In the genomic region with DNA sequence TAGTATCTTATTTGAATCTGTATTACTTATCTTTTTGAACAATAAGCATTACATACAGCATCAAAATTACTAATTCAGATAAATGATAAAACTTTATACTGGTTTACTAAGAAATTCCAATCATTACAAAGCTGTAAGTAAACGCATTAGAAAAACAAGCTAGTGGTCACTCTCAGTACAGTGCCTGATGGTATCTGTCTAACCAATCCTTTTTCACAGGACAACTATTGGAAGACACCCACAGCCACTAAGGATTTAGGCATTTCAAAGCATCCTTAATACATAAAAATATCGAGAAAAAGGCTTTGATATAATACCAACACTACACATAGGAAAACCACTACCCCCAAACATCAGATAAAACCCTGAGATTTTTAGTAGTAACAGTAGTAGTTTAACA, we compare ENCODE assay signal across 10 cellular contexts. TPM values are rescaled to one million over a fixed set of nuclear protein-coding genes. Genes with fewer than 3 reads are reported as not detected.
DNase-seq lines count a peak whose midpoint lies in the region; ATAC-seq and TF ChIP-seq lines count a peak whose summit lies in the region.
"Had no signal": no experiment of that assay in that cellular context is flagged by ENCODE, and none has a peak within 500 bp of the region (broad histone marks: within the 10 kb centered on the region; RNA-seq: fewer than 3 reads in every experiment).

No MANE protein-coding gene starts in this region.

- H3K9ac ChIP-seq in HUES48 (ENCODE audit: low read depth, low read length) (no peak overlapping the region), mucosa of rectum (ENCODE audit: low read depth in 1 of 2, low read length in 2 of 2) (peak overlapping the region; percentile 100)

- H3K4me1 ChIP-seq in HUES48 (ENCODE audit: control insufficient read depth, insufficient read depth, low read length) (peaks cover 20% of the 10 kb centered on the region), breast epithelium (peaks cover 0 to 15% of the 10 kb centered on the region in 2 donors), mucosa of rectum (ENCODE audit: control insufficient read depth in 2 of 2, insufficient read depth in 2 of 2, low read length in 2 of 2) (peaks cover 19 to 20% of the 10 kb centered on the region in 2 donors)

- H3K27ac ChIP-seq in AG04450 (ENCODE audit: low read depth, low read length), result no peak overlapping the region
- no peak overlapping the region for H3K27ac ChIP-seq in HUES48 (ENCODE audit: low read depth, low read length)
- H3K27ac ChIP-seq in breast epithelium, result peak overlapping the region in 1 of 2 donors; percentile 5
- peak overlapping the region; percentile 100 for H3K27ac ChIP-seq in mucosa of rectum (ENCODE audit: low read depth in 2 of 2, low read length in 2 of 2)

- TF ChIP-seq POLR2A in breast epithelium (IDR thresholded peaks at IDR 0.05), result no peak

- intact Hi-C loops in breast epithelium (cut with DNase I; ENCODE audit: low total_unique reads), result loop anchor here (10.0 kb wide), 1 partner anchor 195 kb away; no protein-coding TSS in a partner anchor

- ATAC-seq in GM21447 (IDR thresholded peaks at IDR 0.05; ENCODE audit: unreplicated experiment) (no peak), GM21619 (IDR thresholded peaks at IDR 0.05; ENCODE audit: unreplicated experiment) (no peak), GM19463 (IDR thresholded peaks at IDR 0.05; ENCODE audit: unreplicated experiment) (no peak)
- ATAC-seq: esophagus mucosa had no signal

- H3K4me3 ChIP-seq in AG04450 (ENCODE audit: low read depth, low read length), result peak overlapping the region; percentile 98
- peak overlapping the region; percentile 82 for H3K4me3 ChIP-seq in HUES48 (ENCODE audit: low read depth, low read length)
- H3K4me3 ChIP-seq in breast epithelium, result peak overlapping the region; percentile 65 to 95 (median 95)
- H3K4me3 ChIP-seq in mucosa of rectum (ENCODE audit: low read length in 2 of 2), result peak overlapping the region; percentile 85 to 98

- DNase-seq in AG04450 (ENCODE audit: low read depth, low spot score) (no peak), breast epithelium (ENCODE audit: low spot score in 2 of 2) (no peak), NCI-H774 (lab: John Stamatoyannopoulos, UW) (no peak)
- DNase-seq: NCI-H2227 treated with DMSO at 0.1 percent for 48 hours had no signal

- CTCF ChIA-PET in AG04450 (lab: Charles Lee), result interaction anchor here (1.0 kb wide), 1 partner anchor 192 kb away, joined by 3 read pairs; no protein-coding TSS in a partner anchor

- H3K36me3 ChIP-seq in HUES48 (ENCODE audit: control insufficient read depth, insufficient read depth, low read length), result peaks cover 46% of the 10 kb centered on the region
- H3K36me3 ChIP-seq in breast epithelium, result no peaks in the 10 kb centered on the region
- H3K36me3 ChIP-seq in mucosa of rectum (ENCODE audit: control insufficient read depth in 2 of 2, insufficient read depth in 2 of 2, low read length in 2 of 2), result peaks cover 32 to 41% of the 10 kb centered on the region in 2 donors

- no peak for TF ChIP-seq CTCF in AG04450 (IDR thresholded peaks at IDR 0.05; ENCODE audit: low read depth, low read length)
- no peak for TF ChIP-seq CTCF in breast epithelium (IDR thresholded peaks at IDR 0.05)

- H3K27me3 ChIP-seq in AG04450 (ENCODE audit: control insufficient read depth, insufficient read depth, low read length), result no peaks in the 10 kb centered on the region
- H3K27me3 ChIP-seq in HUES48 (ENCODE audit: control insufficient read depth, insufficient read depth, low read length), result no peaks in the 10 kb centered on the region
- no peaks in the 10 kb centered on the region for H3K27me3 ChIP-seq in breast epithelium
- no peaks in the 10 kb centered on the region for H3K27me3 ChIP-seq in mucosa of rectum (ENCODE audit: control insufficient read depth in 2 of 2, insufficient read depth in 2 of 2, low read length in 2 of 2)

- no peaks in the 10 kb centered on the region; the same call in 1 of the 2 replicates for H3K9me3 ChIP-seq in AG04450 (ENCODE audit: control insufficient read depth, insufficient read depth, low read length)
- no peaks in the 10 kb centered on the region for H3K9me3 ChIP-seq in HUES48 (ENCODE audit: control insufficient read depth, insufficient read depth, low read length)
- H3K9me3 ChIP-seq in breast epithelium, result no peaks in the 10 kb centered on the region
- H3K9me3 ChIP-seq in mucosa of rectum (ENCODE audit: control insufficient read depth in 2 of 2, low read length in 2 of 2), result no peaks in the 10 kb centered on the region

- POLR2A ChIA-PET in AG04450 (lab: Yijun Ruan, JAX), result no interaction called here

RNA-seq across cellular contexts. Expression of a gene that starts 2.6 kb away (rescaled TPM):
- 344 and 383 TPM in 2 replicates for polyA plus RNA-seq in AG04450 (2011; rRNA removed)
- 292 and 328 TPM in 2 replicates for polyA minus RNA-seq in AG04450 (2011; rRNA and poly(A)+ RNA removed)
- total RNA-seq in breast epithelium, result 100 to 1,000 TPM; 186 to 302 (median 238) TPM

Comparison
In these comparisons a context has a peak if more than half of its experiments do, and no peak if none do; other contexts are left out.
1. H3K27ac ChIP-seq: peak in mucosa of rectum (2 of 2); none in AG04450 (single experiment) and HUES48 (single experiment).
2. Peak in every context shown above with its lines, with median percentiles within 50 percentile points of each other: H3K4me3 ChIP-seq.